ENCODE assay signal across 8 cellular contexts in genomic region chr6:14129572-14129971, GRCh38. TPM values are rescaled to one million over a fixed set of nuclear protein-coding genes. Genes with fewer than 3 reads are reported as not detected.
DNase-seq lines count a peak whose midpoint lies in the region; TF ChIP-seq lines count a peak whose summit lies in the region.

No MANE protein-coding gene starts in this region.

- WGBS in testis, 2 donors = 40 to 41% methylated on average over 7 of the region's 7 CpGs

- DNase-seq in GDM1 (lab: John Stamatoyannopoulos, UW) (peak; percentile 56), HL-60 (ENCODE audit: low read depth in 1 of 2, low spot score in 1 of 2) (peak in 1 of 2 experiments; percentile 53), cardiac fibroblast (ENCODE audit: low read depth in 2 of 2) (peak; percentile 77 to 83), kidney glomerular epithelial cell (lab: John Stamatoyannopoulos, UW) (peak; percentile 56), testis (peak; percentile 77), CD1c-positive myeloid dendritic cell (ENCODE audit: extremely low spot score) (no peak)

- no peaks in the 10 kb centered on the region for H4K20me1 ChIP-seq in OCI-LY1 (ENCODE audit: insufficient read depth, low read length)

- H3K27ac ChIP-seq in 22Rv1 = no peak overlapping the region
- H3K27ac ChIP-seq in HL-60 (replicated peaks) = no peak overlapping the region
- H3K27ac ChIP-seq in OCI-LY1 (ENCODE audit: low read depth, low read length, poor library complexity, severe bottlenecking) = no peak overlapping the region
- H3K27ac ChIP-seq in testis = no peak overlapping the region

- TF ChIP-seq POLR2A in testis (IDR thresholded peaks at IDR 0.05) = no peak

- H3K4me3 ChIP-seq in HL-60 (replicated peaks; ENCODE audit: insufficient read depth, low read length) (no peak overlapping the region), OCI-LY1 (ENCODE audit: low read depth, low read length, poor library complexity, severe bottlenecking) (no peak overlapping the region), cardiac fibroblast (replicated peaks in 1 of 2; ENCODE audit: low read depth in 2 of 2, low read length in 2 of 2) (no peak overlapping the region), testis (no peak overlapping the region)

- H3F3A ChIP-seq in OCI-LY1 (ENCODE audit: insufficient read depth, low read length) = no peaks in the 10 kb centered on the region

- H3K36me3 ChIP-seq in OCI-LY1 (ENCODE audit: insufficient read depth, low read length) = peaks cover 54% of the 10 kb centered on the region
- no peaks in the 10 kb centered on the region for H3K36me3 ChIP-seq in testis (ENCODE audit: low read depth, missing control alignments)

- H3K4me2 ChIP-seq in OCI-LY1 (ENCODE audit: low read length) = no peak overlapping the region; the same call in 1 of the 2 replicates

- H3K4me1 ChIP-seq in OCI-LY1 (ENCODE audit: insufficient read depth, low read length, severe bottlenecking) (peaks cover 19% of the 10 kb centered on the region), testis (no peaks in the 10 kb centered on the region)

- no peak overlapping the region for H3K9ac ChIP-seq in OCI-LY1 (ENCODE audit: low read length)

- H2AFZ ChIP-seq in OCI-LY1 (ENCODE audit: low read length) = no peak overlapping the region

- no peaks in the 10 kb centered on the region for H3K27me3 ChIP-seq in HL-60 (ENCODE audit: insufficient read depth, poor library complexity, severe bottlenecking)
- H3K27me3 ChIP-seq in OCI-LY1 (ENCODE audit: insufficient read depth, low read length) = no peaks in the 10 kb centered on the region
- H3K27me3 ChIP-seq in testis = no peaks in the 10 kb centered on the region

- intact Hi-C loops in testis (cut with DNase I; ENCODE audit: low total_unique reads) = no loop called here

- TF ChIP-seq CTCF in 22Rv1 (IDR thresholded peaks at IDR 0.05) (peak; percentile 47), HL-60 (IDR thresholded peaks at IDR 0.05; ENCODE audit: insufficient read depth, low read length) (peak; percentile 11), OCI-LY1 (IDR thresholded peaks at IDR 0.05; ENCODE audit: low read length) (peak; percentile 58), cardiac fibroblast (IDR thresholded peaks at IDR 0.05; ENCODE audit: low read depth, low read length) (peak; percentile 75), testis (IDR thresholded peaks at IDR 0.05) (peak in 2 of 3 experiments; percentile 24 to 47)

- H3K79me2 ChIP-seq in OCI-LY1 (ENCODE audit: insufficient read depth, low read length) = peaks cover 13% of the 10 kb centered on the region; the same call in 1 of the 2 replicates

- H3K9me2 ChIP-seq in OCI-LY1 (ENCODE audit: low read depth, low read length) = no peaks in the 10 kb centered on the region

- H3K9me3 ChIP-seq in OCI-LY1 (ENCODE audit: low read length) (no peaks in the 10 kb centered on the region), testis (no peaks in the 10 kb centered on the region)

RNA-seq across cellular contexts. Expression of gene CD83, which starts 12.0 kb away (rescaled TPM):
- 1 to 10 TPM; 5.6 to 6.2 TPM for total RNA-seq in testis
- 12.2 TPM for polyA plus RNA-seq in testis (ENCODE audit: insufficient read depth, low read depth, low replicate concordance)

Comparison
In these comparisons a context has a peak if more than half of its experiments do, and no peak if none do; other contexts are left out.
1. CTCF ChIP-seq: peak in every context shown above with its lines; median percentile 75 in cardiac fibroblast; 58 in OCI-LY1; 47 in 22Rv1; 36 in testis; 11 in HL-60.